Comparison of ENCODE assay signal across 1 cellular context in genomic region chr10:104258209-104258608, GRCh38.
TF ChIP-seq lines count a peak whose summit lies in the region.

No MANE protein-coding gene starts in this region.

TF ChIP-seq in IMR-90, 13 proteins besides CTCF, POLR2A, EP300 and RAD21:
- TF ChIP-seq ELK1 (IDR thresholded peaks at IDR 0.05; ENCODE audit: borderline replicate concordance, low read depth, low read length) (no peak), MXI1 (IDR thresholded peaks at IDR 0.05; ENCODE audit: borderline replicate concordance, low read depth, low read length) (no peak), BHLHE40 (IDR thresholded peaks at IDR 0.05; ENCODE audit: low read depth, low read length) (no peak), RFX5 (IDR thresholded peaks at IDR 0.05; ENCODE audit: low read depth, low read length) (no peak)
